In the genomic region with DNA sequence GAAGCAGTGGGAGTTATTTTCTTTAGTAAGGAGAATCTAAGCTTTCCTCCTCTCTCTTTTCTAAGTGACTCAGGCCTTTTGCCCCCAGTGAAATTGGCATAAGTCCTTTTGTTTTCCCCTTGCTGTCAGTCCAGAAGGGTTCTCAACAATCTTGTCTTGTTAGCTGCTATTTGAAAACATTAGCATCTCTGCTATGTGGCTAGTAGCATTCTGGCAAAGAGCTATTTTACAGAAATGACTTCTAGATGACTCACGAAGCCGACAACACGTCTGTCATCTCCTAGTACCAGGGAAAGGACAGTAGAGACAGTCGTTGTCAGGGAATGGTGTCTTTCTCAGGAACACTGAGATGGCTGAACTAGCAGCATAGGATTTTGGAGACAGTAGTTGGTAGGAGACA, we compare ENCODE assay signal across 13 cellular contexts. TPM values are rescaled to one million over a fixed set of nuclear protein-coding genes. Genes with fewer than 3 reads are reported as not detected.
A peak's percentile ranks its signal among the peaks of the same experiment; 100 is the strongest.
DNase-seq lines count a peak whose midpoint lies in the region; TF ChIP-seq lines count a peak whose summit lies in the region.
"Had no signal": no experiment of that assay in that cellular context is flagged by ENCODE, and none has a peak within 500 bp of the region (broad histone marks: within the 10 kb centered on the region; RNA-seq: fewer than 3 reads in every experiment).

No MANE protein-coding gene starts in this region.

- H3K9ac ChIP-seq in HUES48 (ENCODE audit: low read depth, low read length) = no peak overlapping the region

- POLR2A ChIA-PET in AG04449 (lab: Yijun Ruan, JAX) = interaction anchor here (0.6 to 0.7 kb wide), 3 partner anchors 10 to 23 kb away, joined by 3 read pairs; no protein-coding TSS in a partner anchor

- H3K4me1 ChIP-seq in HUES48 (ENCODE audit: control insufficient read depth, insufficient read depth, low read length) = no peaks in the 10 kb centered on the region

- TF ChIP-seq CTCF in AG04449 (IDR thresholded peaks at IDR 0.05; ENCODE audit: insufficient read depth, low read length, missing control alignments) (no peak), kidney epithelial cell (IDR thresholded peaks at IDR 0.05; ENCODE audit: insufficient read depth, low read length, poor library complexity, severe bottlenecking) (no peak)

- H3K4me3 ChIP-seq in AG04449 (ENCODE audit: low read depth, low read length) (no peak overlapping the region), HUES48 (ENCODE audit: low read depth, low read length) (no peak overlapping the region), kidney epithelial cell (ENCODE audit: low read depth, low read length) (no peak overlapping the region)

- peaks cover 6% of the 10 kb centered on the region for H3K9me3 ChIP-seq in HUES48 (ENCODE audit: control insufficient read depth, insufficient read depth, low read length)

- no peaks in the 10 kb centered on the region for H3K27me3 ChIP-seq in HUES48 (ENCODE audit: control insufficient read depth, insufficient read depth, low read length)
- H3K27me3 ChIP-seq in kidney epithelial cell (ENCODE audit: control insufficient read depth, insufficient read depth, low read length) = no peaks in the 10 kb centered on the region

- H3K27ac ChIP-seq in HUES48 (ENCODE audit: low read depth, low read length) = peak overlapping the region; percentile 33
- H3K27ac ChIP-seq in cingulate gyrus (ENCODE audit: low read depth, low read length) = peak overlapping the region; percentile 56

- DNase-seq in AG04449 (ENCODE audit: low read depth, low spot score) = peak; percentile 47
- peak; percentile 28 for DNase-seq in kidney epithelial cell (ENCODE audit: low read depth)
- no peak for DNase-seq in SKM-1 treated with dmso at 0.1 percent for 144 hours (lab: John Stamatoyannopoulos, UW; ENCODE audit: unreplicated experiment)
- DNase-seq in retina = no peak
- no peak for DNase-seq in stimulated activated CD4-positive, alpha-beta T cell treated with anti-CD3 and anti-CD28 coated beads, Interleukin-2, amount 100 ng/mL, for 24 hours
- DNase-seq in NCI-H524 (lab: John Stamatoyannopoulos, UW) = no peak
- DNase-seq: C1 segment of cervical spinal cord; H9; MM.1S; NCI-H526 treated with DMSO at 0.1 percent for 48 hours; stimulated activated naive CD4-positive, alpha-beta T cell treated with Interleukin-2 at 50 U/mL for 16 hours had no signal

- peaks cover 78% of the 10 kb centered on the region for H3K36me3 ChIP-seq in HUES48 (ENCODE audit: control insufficient read depth, insufficient read depth, low read length)
- peaks cover 4% of the 10 kb centered on the region for H3K36me3 ChIP-seq in kidney epithelial cell (ENCODE audit: control insufficient read depth, insufficient read depth, low read length)

- CTCF ChIA-PET in AG04449 (lab: Yijun Ruan, JAX) = interaction anchor here (0.8 to 1.4 kb wide), 2 partner anchors 10 to 240 kb away, joined by 3 read pairs; no protein-coding TSS in a partner anchor

RNA-seq across cellular contexts. Expression of gene SMARCAL1, which starts 14.7 kb away (rescaled TPM):
- 24.0 and 135 TPM in 2 replicates for total RNA-seq in kidney epithelial cell

RNA-seq across cellular contexts. Expression of gene MARCHF4, which starts 54.7 kb away (rescaled TPM):
- total RNA-seq in kidney epithelial cell = 17.2 and 18.3 TPM in 2 replicates

Comparison
In these comparisons a context has a peak if more than half of its experiments do, and no peak if none do; other contexts are left out.
1. DNase-seq: peak in AG04449 (single experiment) and kidney epithelial cell (single experiment); none in SKM-1 treated with dmso at 0.1 percent for 144 hours (single experiment), retina (single experiment), stimulated activated CD4-positive, alpha-beta T cell treated with anti-CD3 and anti-CD28 coated beads, Interleukin-2, amount 100 ng/mL, for 24 hours (0 of 2) and NCI-H524 (0 of 2).